In the genomic region with DNA sequence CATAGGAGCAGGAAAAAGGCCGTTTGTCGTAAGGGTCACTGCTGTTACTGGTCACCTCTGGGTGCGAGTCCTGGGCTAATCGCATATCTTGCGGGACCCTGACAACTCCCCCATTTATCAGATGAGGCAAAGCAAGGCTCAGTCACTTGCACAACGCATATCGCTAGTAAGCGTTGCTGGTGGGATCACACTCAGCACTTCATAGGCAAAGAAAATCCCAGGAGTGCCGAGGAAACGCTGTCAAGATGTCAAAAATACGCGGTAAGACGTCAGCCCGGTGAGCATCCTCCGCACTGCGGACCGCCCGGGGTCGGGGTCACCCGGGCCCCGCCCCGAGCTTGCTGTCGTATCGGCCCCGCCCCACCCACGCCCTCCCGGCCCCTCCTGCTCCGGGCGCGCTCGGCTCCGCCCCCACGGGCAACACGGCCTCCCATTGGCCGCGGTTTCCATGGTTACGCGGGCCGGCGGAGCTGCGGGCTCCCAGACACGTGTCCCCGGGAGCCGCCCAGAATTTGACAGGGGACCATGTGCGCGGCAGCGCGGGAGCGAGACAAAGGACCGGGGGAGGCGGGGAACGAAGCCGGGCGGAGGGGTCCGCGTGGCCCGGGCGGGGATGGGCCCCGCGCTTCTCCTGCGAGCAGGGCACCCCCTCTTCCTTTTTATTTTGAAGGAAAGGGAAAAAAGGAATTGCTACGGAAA, we compare ENCODE assay signal across 1 cellular context.
TF ChIP-seq lines count a peak whose summit lies in the region.

No MANE protein-coding gene starts in this region.

TF ChIP-seq in WTC11, 78 proteins besides CTCF, POLR2A, EP300 and RAD21 (continued from another document):
- TF ChIP-seq, protein P1, sequence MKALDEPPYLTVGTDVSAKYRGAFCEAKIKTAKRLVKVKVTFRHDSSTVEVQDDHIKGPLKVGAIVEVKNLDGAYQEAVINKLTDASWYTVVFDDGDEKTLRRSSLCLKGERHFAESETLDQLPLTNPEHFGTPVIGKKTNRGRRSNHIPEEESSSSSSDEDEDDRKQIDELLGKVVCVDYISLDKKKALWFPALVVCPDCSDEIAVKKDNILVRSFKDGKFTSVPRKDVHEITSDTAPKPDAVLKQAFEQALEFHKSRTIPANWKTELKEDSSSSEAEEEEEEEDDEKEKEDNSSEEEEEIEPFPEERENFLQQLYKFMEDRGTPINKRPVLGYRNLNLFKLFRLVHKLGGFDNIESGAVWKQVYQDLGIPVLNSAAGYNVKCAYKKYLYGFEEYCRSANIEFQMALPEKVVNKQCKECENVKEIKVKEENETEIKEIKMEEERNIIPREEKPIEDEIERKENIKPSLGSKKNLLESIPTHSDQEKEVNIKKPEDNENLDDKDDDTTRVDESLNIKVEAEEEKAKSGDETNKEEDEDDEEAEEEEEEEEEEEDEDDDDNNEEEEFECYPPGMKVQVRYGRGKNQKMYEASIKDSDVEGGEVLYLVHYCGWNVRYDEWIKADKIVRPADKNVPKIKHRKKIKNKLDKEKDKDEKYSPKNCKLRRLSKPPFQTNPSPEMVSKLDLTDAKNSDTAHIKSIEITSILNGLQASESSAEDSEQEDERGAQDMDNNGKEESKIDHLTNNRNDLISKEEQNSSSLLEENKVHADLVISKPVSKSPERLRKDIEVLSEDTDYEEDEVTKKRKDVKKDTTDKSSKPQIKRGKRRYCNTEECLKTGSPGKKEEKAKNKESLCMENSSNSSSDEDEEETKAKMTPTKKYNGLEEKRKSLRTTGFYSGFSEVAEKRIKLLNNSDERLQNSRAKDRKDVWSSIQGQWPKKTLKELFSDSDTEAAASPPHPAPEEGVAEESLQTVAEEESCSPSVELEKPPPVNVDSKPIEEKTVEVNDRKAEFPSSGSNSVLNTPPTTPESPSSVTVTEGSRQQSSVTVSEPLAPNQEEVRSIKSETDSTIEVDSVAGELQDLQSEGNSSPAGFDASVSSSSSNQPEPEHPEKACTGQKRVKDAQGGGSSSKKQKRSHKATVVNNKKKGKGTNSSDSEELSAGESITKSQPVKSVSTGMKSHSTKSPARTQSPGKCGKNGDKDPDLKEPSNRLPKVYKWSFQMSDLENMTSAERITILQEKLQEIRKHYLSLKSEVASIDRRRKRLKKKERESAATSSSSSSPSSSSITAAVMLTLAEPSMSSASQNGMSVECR (CRISPR knock-in tag; IDR thresholded peaks at IDR 0.05; ENCODE audit: borderline replicate concordance), result peak; percentile 96; the same call in 1 of the 2 replicates
- no peak for TF ChIP-seq SMAD3 (CRISPR knock-in tag; IDR thresholded peaks at IDR 0.05; ENCODE audit: borderline replicate concordance)
- no peak for TF ChIP-seq TP53 (CRISPR knock-in tag; IDR thresholded peaks at IDR 0.05)
- TF ChIP-seq ATF3 (CRISPR knock-in tag; conservative IDR thresholded peaks at IDR 0.05), result no peak
- TF ChIP-seq, protein P2, sequence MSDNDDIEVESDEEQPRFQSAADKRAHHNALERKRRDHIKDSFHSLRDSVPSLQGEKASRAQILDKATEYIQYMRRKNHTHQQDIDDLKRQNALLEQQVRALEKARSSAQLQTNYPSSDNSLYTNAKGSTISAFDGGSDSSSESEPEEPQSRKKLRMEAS (CRISPR knock-in tag; IDR thresholded peaks at IDR 0.05), result peak; percentile 99
- peak; percentile 84; the same call in 1 of the 2 replicates for TF ChIP-seq ETV6 (CRISPR knock-in tag; IDR thresholded peaks at IDR 0.05)
- 0 out of 2 replicates have a peak, but pooled peaks have one; percentile 38 for TF ChIP-seq CREM (CRISPR knock-in tag; IDR thresholded peaks at IDR 0.05)
- no peak for TF ChIP-seq NFYB (CRISPR knock-in tag; conservative IDR thresholded peaks at IDR 0.05; ENCODE audit: low read depth)
- TF ChIP-seq, protein P3, sequence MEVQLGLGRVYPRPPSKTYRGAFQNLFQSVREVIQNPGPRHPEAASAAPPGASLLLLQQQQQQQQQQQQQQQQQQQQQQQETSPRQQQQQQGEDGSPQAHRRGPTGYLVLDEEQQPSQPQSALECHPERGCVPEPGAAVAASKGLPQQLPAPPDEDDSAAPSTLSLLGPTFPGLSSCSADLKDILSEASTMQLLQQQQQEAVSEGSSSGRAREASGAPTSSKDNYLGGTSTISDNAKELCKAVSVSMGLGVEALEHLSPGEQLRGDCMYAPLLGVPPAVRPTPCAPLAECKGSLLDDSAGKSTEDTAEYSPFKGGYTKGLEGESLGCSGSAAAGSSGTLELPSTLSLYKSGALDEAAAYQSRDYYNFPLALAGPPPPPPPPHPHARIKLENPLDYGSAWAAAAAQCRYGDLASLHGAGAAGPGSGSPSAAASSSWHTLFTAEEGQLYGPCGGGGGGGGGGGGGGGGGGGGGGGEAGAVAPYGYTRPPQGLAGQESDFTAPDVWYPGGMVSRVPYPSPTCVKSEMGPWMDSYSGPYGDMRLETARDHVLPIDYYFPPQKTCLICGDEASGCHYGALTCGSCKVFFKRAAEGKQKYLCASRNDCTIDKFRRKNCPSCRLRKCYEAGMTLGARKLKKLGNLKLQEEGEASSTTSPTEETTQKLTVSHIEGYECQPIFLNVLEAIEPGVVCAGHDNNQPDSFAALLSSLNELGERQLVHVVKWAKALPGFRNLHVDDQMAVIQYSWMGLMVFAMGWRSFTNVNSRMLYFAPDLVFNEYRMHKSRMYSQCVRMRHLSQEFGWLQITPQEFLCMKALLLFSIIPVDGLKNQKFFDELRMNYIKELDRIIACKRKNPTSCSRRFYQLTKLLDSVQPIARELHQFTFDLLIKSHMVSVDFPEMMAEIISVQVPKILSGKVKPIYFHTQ (CRISPR knock-in tag; IDR thresholded peaks at IDR 0.05), result no peak
